9 cellular contexts compared by ENCODE assay signal in genomic region chr1:1355376-1355775, GRCh38. TPM values are rescaled to one million over a fixed set of nuclear protein-coding genes. Genes with fewer than 3 reads are reported as not detected.
DNase-seq lines count a peak whose midpoint lies in the region; ATAC-seq and TF ChIP-seq lines count a peak whose summit lies in the region.
"Had no signal": no experiment of that assay in that cellular context is flagged by ENCODE, and none has a peak within 500 bp of the region (broad histone marks: within the 10 kb centered on the region; RNA-seq: fewer than 3 reads in every experiment).

No MANE protein-coding gene starts in this region.

- peaks cover 34% of the 10 kb centered on the region for H3K4me1 ChIP-seq in BE2C
- H3K4me1 ChIP-seq in neural progenitor cell = peaks cover 59% of the 10 kb centered on the region

- H3K4me3 Mint-ChIP-seq in neural progenitor cell = no peak overlapping the region
- H3K4me3 Mint-ChIP-seq: activated T-cell treated with anti-CD3 and anti-CD28 coated beads, Interleukin-2, amount 50 U/mL, for 4 hours had no signal

- H3K79me2 ChIP-seq in neural progenitor cell (ENCODE audit: low read depth) = no peaks in the 10 kb centered on the region

- H3K27ac Mint-ChIP-seq in neural progenitor cell = no peak overlapping the region

- H3K9ac ChIP-seq in neural progenitor cell = no peak overlapping the region

- peaks cover 3% of the 10 kb centered on the region for H3K36me3 Mint-ChIP-seq in neural progenitor cell

- H3K4me3 ChIP-seq in BE2C (ENCODE audit: low read depth, low read length) = no peak overlapping the region
- peak overlapping the region; percentile 34 for H3K4me3 ChIP-seq in neural progenitor cell

- no peak overlapping the region for H2AFZ ChIP-seq in neural progenitor cell (replicated peaks)

- no peaks in the 10 kb centered on the region for H3K9me3 Mint-ChIP-seq in neural progenitor cell
- H3K9me3 Mint-ChIP-seq: activated T-cell treated with anti-CD3 and anti-CD28 coated beads, Interleukin-2, amount 50 U/mL, for 4 hours had no signal

- ATAC-seq in GM18909 (IDR thresholded peaks at IDR 0.05; ENCODE audit: poor library complexity, unreplicated experiment) (no peak), HG02970 (IDR thresholded peaks at IDR 0.05; ENCODE audit: low FRiP score, unreplicated experiment) (no peak), HG02840 (IDR thresholded peaks at IDR 0.05; ENCODE audit: low FRiP score, unreplicated experiment) (no peak)

- peaks cover 22% of the 10 kb centered on the region for H3K27me3 Mint-ChIP-seq in neural progenitor cell (ENCODE audit: insufficient read depth, low read depth)

- TF ChIP-seq CTCF in BE2C (IDR thresholded peaks at IDR 0.05; ENCODE audit: low read depth, low read length) = no peak
- no peak for TF ChIP-seq CTCF in neural progenitor cell (IDR thresholded peaks at IDR 0.05)

- peaks cover 38% of the 10 kb centered on the region for H3K4me1 Mint-ChIP-seq in neural progenitor cell

- H3K9me3 ChIP-seq in BE2C (no peaks in the 10 kb centered on the region), neural progenitor cell (ENCODE audit: low read depth) (no peaks in the 10 kb centered on the region)

- no peak overlapping the region for H3K27ac ChIP-seq in neural progenitor cell

- H3K27me3 ChIP-seq in BE2C (no peaks in the 10 kb centered on the region), neural progenitor cell (peaks cover 35% of the 10 kb centered on the region)

- DNase-seq in BE2C (peak; percentile 40), M059J (ENCODE audit: low read depth) (peak; percentile 25), dermis blood vessel endothelial cell (peak; percentile 32), neural progenitor cell (ENCODE audit: low spot score) (peak; percentile 67), AML-193 (lab: John Stamatoyannopoulos, UW) (no peak)
- DNase-seq: activated T-cell treated with anti-CD3 and anti-CD28 coated beads, Interleukin-2, amount 50 U/mL, for 4 hours had no signal

- H3F3A ChIP-seq in neural progenitor cell (ENCODE audit: low read depth) = peaks cover 60% of the 10 kb centered on the region

- H3K36me3 ChIP-seq in BE2C (no peaks in the 10 kb centered on the region), neural progenitor cell (no peaks in the 10 kb centered on the region)

- peak overlapping the region; percentile 69 for H3K4me2 ChIP-seq in neural progenitor cell

- H4K20me1 ChIP-seq in neural progenitor cell (ENCODE audit: low read depth) = peaks cover 36% of the 10 kb centered on the region

RNA-seq across cellular contexts. Expression of gene MXRA8, which starts 3.0 kb away (rescaled TPM):
- 37.5 TPM for polyA plus RNA-seq in BE2C (2012; ENCODE audit: insufficient read depth, insufficient read length, low read depth)
- total RNA-seq in M059J (2014; rRNA removed; shearing (Covaris generic)) = 0.25 and 2.6 TPM in 2 replicates
- 0.56 and 1.7 TPM in 2 replicates for total RNA-seq in dermis blood vessel endothelial cell
- total RNA-seq in neural progenitor cell (ENCODE audit: low replicate concordance) = 6.8 and 24.0 TPM in 2 replicates

RNA-seq across cellular contexts. Expression of gene DVL1, which starts 6.2 kb away (rescaled TPM):
- 277 TPM for polyA plus RNA-seq in BE2C (2012; ENCODE audit: insufficient read depth, insufficient read length, low read depth)
- 22.4 and 34.5 TPM in 2 replicates for total RNA-seq in M059J (2014; rRNA removed; shearing (Covaris generic))
- total RNA-seq in dermis blood vessel endothelial cell = 43.5 and 54.6 TPM in 2 replicates
- total RNA-seq in neural progenitor cell (ENCODE audit: low replicate concordance) = 14.5 and 64.1 TPM in 2 replicates

RNA-seq across cellular contexts. Expression of gene AURKAIP1, which starts 19.6 kb away (rescaled TPM):
- polyA plus RNA-seq in BE2C (2012; ENCODE audit: insufficient read depth, insufficient read length, low read depth) = 640 TPM
- total RNA-seq in M059J (2014; rRNA removed; shearing (Covaris generic)) = 141 and 178 TPM in 2 replicates
- total RNA-seq in dermis blood vessel endothelial cell = 80.2 and 106 TPM in 2 replicates
- 26.4 and 82.2 TPM in 2 replicates for total RNA-seq in neural progenitor cell (ENCODE audit: low replicate concordance)

RNA-seq across cellular contexts. Expression of gene TAS1R3, which starts 24.3 kb away (rescaled TPM):
- 8.0 TPM for polyA plus RNA-seq in BE2C (2012; ENCODE audit: insufficient read depth, insufficient read length, low read depth)
- not detected in 2 replicates for total RNA-seq in M059J (2014; rRNA removed; shearing (Covaris generic))
- total RNA-seq in dermis blood vessel endothelial cell (0.28 and 0.85 TPM in 2 replicates), neural progenitor cell (ENCODE audit: low replicate concordance) (0.22 TPM in 1 of 2 replicates, not detected in the other)

RNA-seq across cellular contexts. Expression of gene CPTP, which starts 30.8 kb away (rescaled TPM):
- 25.3 TPM for polyA plus RNA-seq in BE2C (2012; ENCODE audit: insufficient read depth, insufficient read length, low read depth)
- 22.4 and 35.1 TPM in 2 replicates for total RNA-seq in M059J (2014; rRNA removed; shearing (Covaris generic))
- 21.6 and 33.3 TPM in 2 replicates for total RNA-seq in dermis blood vessel endothelial cell
- total RNA-seq in neural progenitor cell (ENCODE audit: low replicate concordance) = 1.0 and 13.5 TPM in 2 replicates

Comparison
In these comparisons a context has a peak if more than half of its experiments do, and no peak if none do; other contexts are left out.
1. DNase-seq: peak in BE2C (single experiment), M059J (single experiment), dermis blood vessel endothelial cell (single experiment) and neural progenitor cell (single experiment); none in AML-193 (0 of 2).